ENCODE assay signal across 8 cellular contexts in the genomic region with DNA sequence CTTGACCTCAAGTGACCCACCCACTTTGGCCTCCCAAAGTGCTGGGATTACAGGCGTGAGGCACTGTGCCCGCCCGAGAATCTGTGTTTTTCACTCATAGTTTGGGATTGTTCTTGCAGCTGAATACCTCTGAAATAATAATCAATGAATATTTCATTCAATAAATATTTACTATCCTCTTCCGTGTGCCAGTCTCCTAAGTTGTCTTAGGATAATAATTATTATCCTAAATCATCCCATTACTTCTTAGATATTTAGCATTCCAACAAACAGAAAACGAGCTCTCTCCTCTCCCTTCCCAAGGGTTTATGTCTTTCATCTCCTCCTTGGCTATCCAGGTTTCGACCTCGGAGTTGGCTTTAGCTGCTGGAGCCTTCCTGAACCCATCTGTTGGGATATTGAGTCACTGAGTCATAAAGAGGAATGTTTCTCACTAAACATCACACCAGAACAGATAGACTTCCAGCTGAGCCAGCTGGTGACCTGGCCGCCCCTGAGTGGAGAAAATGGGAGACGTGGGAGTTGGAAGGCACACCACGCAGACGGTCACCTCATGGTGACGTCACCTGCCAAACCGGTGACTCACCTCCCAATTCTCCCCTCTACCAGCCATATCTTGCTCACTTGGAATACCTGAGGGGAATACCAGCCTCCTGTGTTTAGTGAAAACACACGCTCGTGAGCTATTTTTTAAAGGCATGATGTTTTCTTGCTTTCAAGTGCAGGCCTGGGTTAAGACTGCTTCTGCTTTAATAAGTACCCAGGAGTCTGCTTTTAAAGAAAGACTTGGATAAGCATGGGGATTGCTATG. TPM values are rescaled to one million over a fixed set of nuclear protein-coding genes. Genes with fewer than 3 reads are reported as not detected.
DNase-seq lines count a peak whose midpoint lies in the region; ATAC-seq lines count a peak whose summit lies in the region.

No MANE protein-coding gene starts in this region.

- DNase-seq in activated T-cell treated with anti-CD3 and anti-CD28 coated beads for 48 hours (ENCODE audit: low read depth) (peak; percentile 42), iPS DF 4.7 (ENCODE audit: extremely low read depth, low spot score) (peak; percentile 72)
- DNase-seq in activated T-cell treated with anti-CD3 and anti-CD28 coated beads, Interleukin-2, amount 50 U/mL, for 4 hours: no peak

- no peak overlapping the region for H3K4me3 ChIP-seq in subcutaneous abdominal adipose tissue (ENCODE audit: low read depth in 1 of 5, low read length in 5 of 5)

- H3K27me3 Mint-ChIP-seq in activated T-cell treated with anti-CD3 and anti-CD28 coated beads, Interleukin-2, amount 50 U/mL, for 4 hours (ENCODE audit: low read depth): no peaks in the 10 kb centered on the region
- no peaks in the 10 kb centered on the region for H3K27me3 Mint-ChIP-seq in activated naive CD8-positive, alpha-beta T cell

- H3K27me3 ChIP-seq in subcutaneous abdominal adipose tissue (ENCODE audit: control insufficient read depth in 5 of 5, insufficient read depth in 4 of 5, low read length in 5 of 5): peaks cover 0 to 3% (median 0%) of the 10 kb centered on the region in 5 donors

- no peaks in the 10 kb centered on the region for H3K9me3 ChIP-seq in subcutaneous abdominal adipose tissue (ENCODE audit: control insufficient read depth in 5 of 5, low read length in 5 of 5)

- peak overlapping the region; percentile 46 for H3K27ac Mint-ChIP-seq in activated naive CD8-positive, alpha-beta T cell

- no peaks in the 10 kb centered on the region for H3K36me3 ChIP-seq in subcutaneous abdominal adipose tissue (ENCODE audit: control insufficient read depth in 5 of 5, insufficient read depth in 5 of 5, low read length in 5 of 5)

- H3K9me3 Mint-ChIP-seq in activated T-cell treated with anti-CD3 and anti-CD28 coated beads, Interleukin-2, amount 50 U/mL, for 4 hours: no peaks in the 10 kb centered on the region
- no peaks in the 10 kb centered on the region for H3K9me3 Mint-ChIP-seq in activated naive CD8-positive, alpha-beta T cell (ENCODE audit: low read depth)

- H3K9ac ChIP-seq in subcutaneous abdominal adipose tissue (ENCODE audit: low read length in 5 of 5): no peak overlapping the region

- H3K4me1 ChIP-seq in subcutaneous abdominal adipose tissue (ENCODE audit: control insufficient read depth in 5 of 5, insufficient read depth in 5 of 5, low read length in 5 of 5): peaks cover 8 to 19% (median 14%) of the 10 kb centered on the region in 5 donors

- peak overlapping the region; percentile 39 for H3K27ac ChIP-seq in subcutaneous abdominal adipose tissue (ENCODE audit: low read depth, low read length)

- ATAC-seq in activated T-cell treated with anti-CD3 and anti-CD28 coated beads, Interleukin-2, amount 50 U/mL, for 4 hours: no peak
- ATAC-seq in HG02938 (IDR thresholded peaks at IDR 0.05; ENCODE audit: unreplicated experiment): no peak
- ATAC-seq in GM18907 (IDR thresholded peaks at IDR 0.05; ENCODE audit: unreplicated experiment): no peak
- ATAC-seq in GM21529 (IDR thresholded peaks at IDR 0.05; ENCODE audit: unreplicated experiment): no peak

- H3K36me3 Mint-ChIP-seq in activated T-cell treated with anti-CD3 and anti-CD28 coated beads, Interleukin-2, amount 50 U/mL, for 4 hours (ENCODE audit: insufficient read depth): no peaks in the 10 kb centered on the region
- no peaks in the 10 kb centered on the region for H3K36me3 Mint-ChIP-seq in activated naive CD8-positive, alpha-beta T cell

- no peak overlapping the region for H3K4me3 Mint-ChIP-seq in activated T-cell treated with anti-CD3 and anti-CD28 coated beads, Interleukin-2, amount 50 U/mL, for 4 hours
- H3K4me3 Mint-ChIP-seq in activated naive CD8-positive, alpha-beta T cell: no peak overlapping the region

- peaks cover 76% of the 10 kb centered on the region for H3K4me1 Mint-ChIP-seq in activated T-cell treated with anti-CD3 and anti-CD28 coated beads, Interleukin-2, amount 50 U/mL, for 4 hours (ENCODE audit: low read depth)
- peaks cover 55% of the 10 kb centered on the region for H3K4me1 Mint-ChIP-seq in activated naive CD8-positive, alpha-beta T cell (ENCODE audit: low read depth)

RNA-seq across cellular contexts. Expression of a gene that starts 43.9 kb away (rescaled TPM):
- total RNA-seq in activated T-cell treated with anti-CD3 and anti-CD28 coated beads, Interleukin-2, amount 50 U/mL, for 4 hours: 10 to 100 TPM; 61.9 to 90.8 (median 86.6) TPM
